Comparison of ENCODE assay signal across 1 cellular context in the genomic region with DNA sequence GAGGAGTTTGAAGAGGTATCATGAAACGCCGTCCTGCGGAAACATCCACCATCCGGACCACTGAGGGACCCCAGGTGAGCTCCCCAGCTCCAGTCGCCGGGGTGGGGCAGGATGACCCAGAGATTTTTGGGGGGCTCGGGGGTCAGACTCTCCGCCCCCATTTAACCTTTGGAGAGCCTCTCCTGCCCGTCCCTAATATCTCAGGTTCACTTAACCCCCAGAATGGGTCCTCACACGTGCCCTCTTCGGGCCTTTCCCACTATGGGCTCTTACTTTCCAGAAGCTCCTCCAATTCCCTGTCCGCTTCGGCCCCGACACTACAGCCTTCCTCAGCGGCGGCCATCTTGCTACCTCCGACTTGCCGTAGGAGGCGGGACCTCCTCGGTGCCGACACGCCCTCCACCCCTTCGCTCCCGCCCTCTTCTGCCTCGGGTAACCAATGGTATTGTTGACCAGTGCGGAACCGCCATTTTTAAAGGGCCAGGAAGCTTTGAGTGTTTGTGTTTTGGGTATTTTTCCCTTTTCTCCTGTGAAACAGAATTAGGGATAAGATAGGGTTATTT.
TF ChIP-seq lines count a peak whose summit lies in the region.

Gene PEX19 (minus strand): TSS at position 352 of the 563 bp plus-strand sequence. CDS start 9 bp downstream, at position 343.

TF ChIP-seq in HepG2, 621 proteins besides CTCF, POLR2A, EP300 and RAD21 (continued from another document and continues in another):
- TF ChIP-seq, protein P1, sequence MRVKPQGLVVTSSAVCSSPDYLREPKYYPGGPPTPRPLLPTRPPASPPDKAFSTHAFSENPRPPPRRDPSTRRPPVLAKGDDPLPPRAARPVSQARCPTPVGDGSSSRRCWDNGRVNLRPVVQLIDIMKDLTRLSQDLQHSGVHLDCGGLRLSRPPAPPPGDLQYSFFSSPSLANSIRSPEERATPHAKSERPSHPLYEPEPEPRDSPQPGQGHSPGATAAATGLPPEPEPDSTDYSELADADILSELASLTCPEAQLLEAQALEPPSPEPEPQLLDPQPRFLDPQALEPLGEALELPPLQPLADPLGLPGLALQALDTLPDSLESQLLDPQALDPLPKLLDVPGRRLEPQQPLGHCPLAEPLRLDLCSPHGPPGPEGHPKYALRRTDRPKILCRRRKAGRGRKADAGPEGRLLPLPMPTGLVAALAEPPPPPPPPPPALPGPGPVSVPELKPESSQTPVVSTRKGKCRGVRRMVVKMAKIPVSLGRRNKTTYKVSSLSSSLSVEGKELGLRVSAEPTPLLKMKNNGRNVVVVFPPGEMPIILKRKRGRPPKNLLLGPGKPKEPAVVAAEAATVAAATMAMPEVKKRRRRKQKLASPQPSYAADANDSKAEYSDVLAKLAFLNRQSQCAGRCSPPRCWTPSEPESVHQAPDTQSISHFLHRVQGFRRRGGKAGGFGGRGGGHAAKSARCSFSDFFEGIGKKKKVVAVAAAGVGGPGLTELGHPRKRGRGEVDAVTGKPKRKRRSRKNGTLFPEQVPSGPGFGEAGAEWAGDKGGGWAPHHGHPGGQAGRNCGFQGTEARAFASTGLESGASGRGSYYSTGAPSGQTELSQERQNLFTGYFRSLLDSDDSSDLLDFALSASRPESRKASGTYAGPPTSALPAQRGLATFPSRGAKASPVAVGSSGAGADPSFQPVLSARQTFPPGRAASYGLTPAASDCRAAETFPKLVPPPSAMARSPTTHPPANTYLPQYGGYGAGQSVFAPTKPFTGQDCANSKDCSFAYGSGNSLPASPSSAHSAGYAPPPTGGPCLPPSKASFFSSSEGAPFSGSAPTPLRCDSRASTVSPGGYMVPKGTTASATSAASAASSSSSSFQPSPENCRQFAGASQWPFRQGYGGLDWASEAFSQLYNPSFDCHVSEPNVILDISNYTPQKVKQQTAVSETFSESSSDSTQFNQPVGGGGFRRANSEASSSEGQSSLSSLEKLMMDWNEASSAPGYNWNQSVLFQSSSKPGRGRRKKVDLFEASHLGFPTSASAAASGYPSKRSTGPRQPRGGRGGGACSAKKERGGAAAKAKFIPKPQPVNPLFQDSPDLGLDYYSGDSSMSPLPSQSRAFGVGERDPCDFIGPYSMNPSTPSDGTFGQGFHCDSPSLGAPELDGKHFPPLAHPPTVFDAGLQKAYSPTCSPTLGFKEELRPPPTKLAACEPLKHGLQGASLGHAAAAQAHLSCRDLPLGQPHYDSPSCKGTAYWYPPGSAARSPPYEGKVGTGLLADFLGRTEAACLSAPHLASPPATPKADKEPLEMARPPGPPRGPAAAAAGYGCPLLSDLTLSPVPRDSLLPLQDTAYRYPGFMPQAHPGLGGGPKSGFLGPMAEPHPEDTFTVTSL (CRISPR knock-in tag; IDR thresholded peaks at IDR 0.05; ENCODE audit: borderline replicate concordance): no peak
- TF ChIP-seq ZNF460 (CRISPR knock-in tag; IDR thresholded peaks at IDR 0.05; ENCODE audit: borderline replicate concordance) (no peak), TRAFD1 (CRISPR knock-in tag; IDR thresholded peaks at IDR 0.05; ENCODE audit: borderline replicate concordance) (no peak), PCBP1 (IDR thresholded peaks at IDR 0.05; ENCODE audit: borderline replicate concordance, low read depth, low read length) (no peak), PITX1 (CRISPR knock-in tag; IDR thresholded peaks at IDR 0.05) (no peak), GABPB1 (CRISPR knock-in tag; IDR thresholded peaks at IDR 0.05) (peak; percentile 75), TBX2 (CRISPR knock-in tag; IDR thresholded peaks at IDR 0.05; ENCODE audit: borderline replicate concordance) (peak; percentile 42; the same call in 1 of the 2 replicates)
- TF ChIP-seq, protein P2, sequence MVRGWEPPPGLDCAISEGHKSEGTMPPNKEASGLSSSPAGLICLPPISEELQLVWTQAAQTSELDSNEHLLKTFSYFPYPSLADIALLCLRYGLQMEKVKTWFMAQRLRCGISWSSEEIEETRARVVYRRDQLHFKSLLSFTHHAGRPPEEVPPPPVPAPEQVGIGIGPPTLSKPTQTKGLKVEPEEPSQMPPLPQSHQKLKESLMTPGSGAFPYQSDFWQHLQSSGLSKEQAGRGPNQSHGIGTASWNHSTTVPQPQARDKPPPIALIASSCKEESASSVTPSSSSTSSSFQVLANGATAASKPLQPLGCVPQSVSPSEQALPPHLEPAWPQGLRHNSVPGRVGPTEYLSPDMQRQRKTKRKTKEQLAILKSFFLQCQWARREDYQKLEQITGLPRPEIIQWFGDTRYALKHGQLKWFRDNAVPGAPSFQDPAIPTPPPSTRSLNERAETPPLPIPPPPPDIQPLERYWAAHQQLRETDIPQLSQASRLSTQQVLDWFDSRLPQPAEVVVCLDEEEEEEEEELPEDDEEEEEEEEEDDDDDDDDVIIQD (CRISPR knock-in tag; IDR thresholded peaks at IDR 0.05; ENCODE audit: low read depth): peak; percentile 53
- TF ChIP-seq, protein P3, sequence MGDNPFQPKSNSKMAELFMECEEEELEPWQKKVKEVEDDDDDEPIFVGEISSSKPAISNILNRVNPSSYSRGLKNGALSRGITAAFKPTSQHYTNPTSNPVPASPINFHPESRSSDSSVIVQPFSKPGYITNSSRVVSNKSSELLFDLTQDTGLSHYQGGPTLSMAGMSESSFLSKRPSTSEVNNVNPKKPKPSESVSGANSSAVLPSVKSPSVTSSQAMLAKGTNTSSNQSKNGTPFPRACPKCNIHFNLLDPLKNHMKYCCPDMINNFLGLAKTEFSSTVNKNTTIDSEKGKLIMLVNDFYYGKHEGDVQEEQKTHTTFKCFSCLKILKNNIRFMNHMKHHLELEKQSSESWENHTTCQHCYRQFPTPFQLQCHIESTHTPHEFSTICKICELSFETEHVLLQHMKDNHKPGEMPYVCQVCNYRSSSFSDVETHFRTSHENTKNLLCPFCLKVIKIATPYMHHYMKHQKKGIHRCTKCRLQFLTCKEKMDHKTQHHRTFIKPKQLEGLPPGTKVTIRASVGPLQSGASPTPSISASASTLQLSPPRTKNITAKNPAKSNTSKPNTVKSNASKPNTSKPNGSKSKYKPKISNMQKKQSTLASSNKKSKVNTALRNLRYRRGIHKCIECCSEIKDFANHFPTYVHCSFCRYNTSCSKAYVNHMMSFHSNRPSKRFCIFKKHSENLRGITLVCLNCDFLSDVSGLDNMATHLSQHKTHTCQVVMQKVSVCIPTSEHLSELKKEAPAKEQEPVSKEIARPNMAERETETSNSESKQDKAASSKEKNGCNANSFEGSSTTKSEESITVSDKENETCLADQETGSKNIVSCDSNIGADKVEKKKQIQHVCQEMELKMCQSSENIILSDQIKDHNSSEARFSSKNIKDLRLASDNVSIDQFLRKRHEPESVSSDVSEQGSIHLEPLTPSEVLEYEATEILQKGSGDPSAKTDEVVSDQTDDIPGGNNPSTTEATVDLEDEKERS (CRISPR knock-in tag; IDR thresholded peaks at IDR 0.05): 0 out of 2 replicates have a peak, but pooled peaks have one; percentile 39
- TF ChIP-seq, protein P4, sequence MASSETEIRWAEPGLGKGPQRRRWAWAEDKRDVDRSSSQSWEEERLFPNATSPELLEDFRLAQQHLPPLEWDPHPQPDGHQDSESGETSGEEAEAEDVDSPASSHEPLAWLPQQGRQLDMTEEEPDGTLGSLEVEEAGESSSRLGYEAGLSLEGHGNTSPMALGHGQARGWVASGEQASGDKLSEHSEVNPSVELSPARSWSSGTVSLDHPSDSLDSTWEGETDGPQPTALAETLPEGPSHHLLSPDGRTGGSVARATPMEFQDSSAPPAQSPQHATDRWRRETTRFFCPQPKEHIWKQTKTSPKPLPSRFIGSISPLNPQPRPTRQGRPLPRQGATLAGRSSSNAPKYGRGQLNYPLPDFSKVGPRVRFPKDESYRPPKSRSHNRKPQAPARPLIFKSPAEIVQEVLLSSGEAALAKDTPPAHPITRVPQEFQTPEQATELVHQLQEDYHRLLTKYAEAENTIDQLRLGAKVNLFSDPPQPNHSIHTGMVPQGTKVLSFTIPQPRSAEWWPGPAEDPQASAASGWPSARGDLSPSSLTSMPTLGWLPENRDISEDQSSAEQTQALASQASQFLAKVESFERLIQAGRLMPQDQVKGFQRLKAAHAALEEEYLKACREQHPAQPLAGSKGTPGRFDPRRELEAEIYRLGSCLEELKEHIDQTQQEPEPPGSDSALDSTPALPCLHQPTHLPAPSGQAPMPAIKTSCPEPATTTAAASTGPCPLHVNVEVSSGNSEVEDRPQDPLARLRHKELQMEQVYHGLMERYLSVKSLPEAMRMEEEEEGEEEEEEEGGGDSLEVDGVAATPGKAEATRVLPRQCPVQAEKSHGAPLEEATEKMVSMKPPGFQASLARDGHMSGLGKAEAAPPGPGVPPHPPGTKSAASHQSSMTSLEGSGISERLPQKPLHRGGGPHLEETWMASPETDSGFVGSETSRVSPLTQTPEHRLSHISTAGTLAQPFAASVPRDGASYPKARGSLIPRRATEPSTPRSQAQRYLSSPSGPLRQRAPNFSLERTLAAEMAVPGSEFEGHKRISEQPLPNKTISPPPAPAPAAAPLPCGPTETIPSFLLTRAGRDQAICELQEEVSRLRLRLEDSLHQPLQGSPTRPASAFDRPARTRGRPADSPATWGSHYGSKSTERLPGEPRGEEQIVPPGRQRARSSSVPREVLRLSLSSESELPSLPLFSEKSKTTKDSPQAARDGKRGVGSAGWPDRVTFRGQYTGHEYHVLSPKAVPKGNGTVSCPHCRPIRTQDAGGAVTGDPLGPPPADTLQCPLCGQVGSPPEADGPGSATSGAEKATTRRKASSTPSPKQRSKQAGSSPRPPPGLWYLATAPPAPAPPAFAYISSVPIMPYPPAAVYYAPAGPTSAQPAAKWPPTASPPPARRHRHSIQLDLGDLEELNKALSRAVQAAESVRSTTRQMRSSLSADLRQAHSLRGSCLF (CRISPR knock-in tag; IDR thresholded peaks at IDR 0.05; ENCODE audit: borderline replicate concordance): no peak
- TF ChIP-seq, protein P5, sequence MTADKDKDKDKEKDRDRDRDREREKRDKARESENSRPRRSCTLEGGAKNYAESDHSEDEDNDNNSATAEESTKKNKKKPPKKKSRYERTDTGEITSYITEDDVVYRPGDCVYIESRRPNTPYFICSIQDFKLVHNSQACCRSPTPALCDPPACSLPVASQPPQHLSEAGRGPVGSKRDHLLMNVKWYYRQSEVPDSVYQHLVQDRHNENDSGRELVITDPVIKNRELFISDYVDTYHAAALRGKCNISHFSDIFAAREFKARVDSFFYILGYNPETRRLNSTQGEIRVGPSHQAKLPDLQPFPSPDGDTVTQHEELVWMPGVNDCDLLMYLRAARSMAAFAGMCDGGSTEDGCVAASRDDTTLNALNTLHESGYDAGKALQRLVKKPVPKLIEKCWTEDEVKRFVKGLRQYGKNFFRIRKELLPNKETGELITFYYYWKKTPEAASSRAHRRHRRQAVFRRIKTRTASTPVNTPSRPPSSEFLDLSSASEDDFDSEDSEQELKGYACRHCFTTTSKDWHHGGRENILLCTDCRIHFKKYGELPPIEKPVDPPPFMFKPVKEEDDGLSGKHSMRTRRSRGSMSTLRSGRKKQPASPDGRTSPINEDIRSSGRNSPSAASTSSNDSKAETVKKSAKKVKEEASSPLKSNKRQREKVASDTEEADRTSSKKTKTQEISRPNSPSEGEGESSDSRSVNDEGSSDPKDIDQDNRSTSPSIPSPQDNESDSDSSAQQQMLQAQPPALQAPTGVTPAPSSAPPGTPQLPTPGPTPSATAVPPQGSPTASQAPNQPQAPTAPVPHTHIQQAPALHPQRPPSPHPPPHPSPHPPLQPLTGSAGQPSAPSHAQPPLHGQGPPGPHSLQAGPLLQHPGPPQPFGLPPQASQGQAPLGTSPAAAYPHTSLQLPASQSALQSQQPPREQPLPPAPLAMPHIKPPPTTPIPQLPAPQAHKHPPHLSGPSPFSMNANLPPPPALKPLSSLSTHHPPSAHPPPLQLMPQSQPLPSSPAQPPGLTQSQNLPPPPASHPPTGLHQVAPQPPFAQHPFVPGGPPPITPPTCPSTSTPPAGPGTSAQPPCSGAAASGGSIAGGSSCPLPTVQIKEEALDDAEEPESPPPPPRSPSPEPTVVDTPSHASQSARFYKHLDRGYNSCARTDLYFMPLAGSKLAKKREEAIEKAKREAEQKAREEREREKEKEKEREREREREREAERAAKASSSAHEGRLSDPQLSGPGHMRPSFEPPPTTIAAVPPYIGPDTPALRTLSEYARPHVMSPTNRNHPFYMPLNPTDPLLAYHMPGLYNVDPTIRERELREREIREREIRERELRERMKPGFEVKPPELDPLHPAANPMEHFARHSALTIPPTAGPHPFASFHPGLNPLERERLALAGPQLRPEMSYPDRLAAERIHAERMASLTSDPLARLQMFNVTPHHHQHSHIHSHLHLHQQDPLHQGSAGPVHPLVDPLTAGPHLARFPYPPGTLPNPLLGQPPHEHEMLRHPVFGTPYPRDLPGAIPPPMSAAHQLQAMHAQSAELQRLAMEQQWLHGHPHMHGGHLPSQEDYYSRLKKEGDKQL (CRISPR knock-in tag; IDR thresholded peaks at IDR 0.05; ENCODE audit: low read depth): no peak
- TF ChIP-seq, protein P6, sequence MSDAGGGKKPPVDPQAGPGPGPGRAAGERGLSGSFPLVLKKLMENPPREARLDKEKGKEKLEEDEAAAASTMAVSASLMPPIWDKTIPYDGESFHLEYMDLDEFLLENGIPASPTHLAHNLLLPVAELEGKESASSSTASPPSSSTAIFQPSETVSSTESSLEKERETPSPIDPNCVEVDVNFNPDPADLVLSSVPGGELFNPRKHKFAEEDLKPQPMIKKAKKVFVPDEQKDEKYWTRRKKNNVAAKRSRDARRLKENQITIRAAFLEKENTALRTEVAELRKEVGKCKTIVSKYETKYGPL (CRISPR knock-in tag; IDR thresholded peaks at IDR 0.05): no peak
- TF ChIP-seq, protein P7, sequence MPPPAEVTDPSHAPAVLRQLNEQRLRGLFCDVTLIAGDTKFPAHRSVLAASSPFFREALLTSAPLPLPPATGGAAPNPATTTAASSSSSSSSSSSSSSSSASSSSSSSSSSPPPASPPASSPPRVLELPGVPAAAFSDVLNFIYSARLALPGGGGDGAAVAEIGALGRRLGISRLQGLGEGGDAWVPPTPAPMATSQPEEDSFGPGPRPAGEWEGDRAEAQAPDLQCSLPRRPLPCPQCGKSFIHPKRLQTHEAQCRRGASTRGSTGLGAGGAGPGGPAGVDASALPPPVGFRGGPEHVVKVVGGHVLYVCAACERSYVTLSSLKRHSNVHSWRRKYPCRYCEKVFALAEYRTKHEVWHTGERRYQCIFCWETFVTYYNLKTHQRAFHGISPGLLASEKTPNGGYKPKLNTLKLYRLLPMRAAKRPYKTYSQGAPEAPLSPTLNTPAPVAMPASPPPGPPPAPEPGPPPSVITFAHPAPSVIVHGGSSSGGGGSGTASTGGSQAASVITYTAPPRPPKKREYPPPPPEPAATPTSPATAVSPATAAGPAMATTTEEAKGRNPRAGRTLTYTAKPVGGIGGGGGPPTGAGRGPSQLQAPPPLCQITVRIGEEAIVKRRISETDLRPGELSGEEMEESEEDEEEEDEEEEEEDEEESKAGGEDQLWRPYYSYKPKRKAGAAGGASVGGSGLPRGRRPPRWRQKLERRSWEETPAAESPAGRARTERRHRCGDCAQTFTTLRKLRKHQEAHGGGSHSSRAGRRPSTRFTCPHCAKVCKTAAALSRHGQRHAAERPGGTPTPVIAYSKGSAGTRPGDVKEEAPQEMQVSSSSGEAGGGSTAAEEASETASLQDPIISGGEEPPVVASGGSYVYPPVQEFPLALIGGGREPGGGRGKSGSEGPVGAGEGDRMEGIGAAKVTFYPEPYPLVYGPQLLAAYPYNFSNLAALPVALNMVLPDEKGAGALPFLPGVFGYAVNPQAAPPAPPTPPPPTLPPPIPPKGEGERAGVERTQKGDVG (CRISPR knock-in tag; IDR thresholded peaks at IDR 0.05; ENCODE audit: borderline replicate concordance): no peak
